ENCODE assay signal across 7 cellular contexts in genomic region chr17:48131216-48131824, GRCh38. TPM values are rescaled to one million over a fixed set of nuclear protein-coding genes. Genes with fewer than 3 reads are reported as not detected.
DNase-seq lines count a peak whose midpoint lies in the region; ATAC-seq and TF ChIP-seq lines count a peak whose summit lies in the region.

No MANE protein-coding gene starts in this region.

- no peak overlapping the region for H3K4me2 ChIP-seq in SK-N-SH

- no peaks in the 10 kb centered on the region for H3F3A ChIP-seq in SK-N-SH (replicated peaks; ENCODE audit: insufficient read depth)

- no peaks in the 10 kb centered on the region for H3K27me3 ChIP-seq in GM06990 (replicated peaks; ENCODE audit: control insufficient read depth, insufficient read depth, low read length)
- H3K27me3 ChIP-seq in SK-N-SH (ENCODE audit: insufficient read depth), result peaks cover 8% of the 10 kb centered on the region; the same call in 1 of the 2 replicates

- no peak overlapping the region for H3K9ac ChIP-seq in SK-N-SH

- no peaks in the 10 kb centered on the region for H3K9me2 ChIP-seq in SK-N-SH

- H3K4me3 ChIP-seq in GM06990 (replicated peaks; ENCODE audit: low read depth, low read length), result no peak overlapping the region
- no peak overlapping the region; a peak in 1 of 4 replicates for H3K4me3 ChIP-seq in SK-N-SH (ENCODE audit: low read depth in 2 of 2, low read length in 1 of 2)

- peak; percentile 80 for TF ChIP-seq CTCF in GM06990 (IDR thresholded peaks at IDR 0.05; ENCODE audit: insufficient read depth, low read length, poor library complexity, severe bottlenecking)
- peak; percentile 99 for TF ChIP-seq CTCF in SK-N-SH (IDR thresholded peaks at IDR 0.05)

- no peaks in the 10 kb centered on the region for H3K79me2 ChIP-seq in SK-N-SH (ENCODE audit: insufficient read depth)

- peak; percentile 99 for TF ChIP-seq RAD21 in SK-N-SH (IDR thresholded peaks at IDR 0.05; ENCODE audit: low read length)

- CTCF ChIA-PET in SK-N-SH (lab: Yijun Ruan, JAX), result interaction anchor here (0.7 to 17.8 kb wide), 32 partner anchors 9 to 487 kb away, joined by 3 to 232 read pairs (median 8); partner anchors contain the start of genes NFE2L1 and SNX11

- H3K27ac ChIP-seq in SK-N-SH (ENCODE audit: low read depth in 2 of 2, low read length in 1 of 2), result no peak overlapping the region

- no peaks in the 10 kb centered on the region for H3K9me3 ChIP-seq in SK-N-SH

- no peak for DNase-seq in GM06990 (ENCODE audit: extremely low read depth, insufficient read length)
- peak; percentile 77 for DNase-seq in NCI-H1092 (lab: John Stamatoyannopoulos, UW)
- peak; percentile 82 for DNase-seq in SK-N-SH
- DNase-seq in astrocyte of the hippocampus (ENCODE audit: low read depth, low spot score), result peak; percentile 82
- peak; percentile 39 to 54 for DNase-seq in hippocampal formation (lab: John Stamatoyannopoulos, UW)
- DNase-seq in stimulated activated CD4-positive, alpha-beta T cell treated with anti-CD3 and anti-CD28 coated beads, Interleukin-12 subunit alpha, Interleukin-12 subunit beta, amount 100 ng/mL, for 24 hours (ENCODE audit: low read depth in 2 of 2), result peak; percentile 9 to 38

- H3K4me1 ChIP-seq in SK-N-SH (ENCODE audit: control insufficient read depth in 1 of 2, insufficient read depth in 2 of 2, low read depth in 1 of 2, low read length in 1 of 2), result peaks cover 7 to 17% of the 10 kb centered on the region in 2 experiments; a peak in 2 of 4 replicates

- peaks cover 6% of the 10 kb centered on the region for H3K36me3 ChIP-seq in GM06990 (ENCODE audit: control insufficient read depth, insufficient read depth, low read length)
- peaks cover 0 to 8% of the 10 kb centered on the region in 2 experiments for H3K36me3 ChIP-seq in SK-N-SH (replicated peaks in 1 of 2; ENCODE audit: control insufficient read depth in 1 of 2, insufficient read depth in 2 of 2, low read length in 1 of 2)

- no peak for ATAC-seq in HG03342 (IDR thresholded peaks at IDR 0.05; ENCODE audit: unreplicated experiment)

- no peak for TF ChIP-seq EP300 in SK-N-SH (IDR thresholded peaks at IDR 0.05; ENCODE audit: borderline replicate concordance in 1 of 2, low read depth in 1 of 2, low read length in 1 of 2)

- H2AFZ ChIP-seq in SK-N-SH (ENCODE audit: low read depth), result no peak overlapping the region

- POLR2A ChIA-PET in SK-N-SH (lab: Yijun Ruan, JAX), result interaction anchor here (1.4 kb wide), 1 partner anchor 105 kb away, joined by 3 read pairs; no protein-coding TSS in a partner anchor

- H4K20me1 ChIP-seq in SK-N-SH (ENCODE audit: insufficient read depth), result no peaks in the 10 kb centered on the region

- 45% methylated on average over 4 of the region's 4 CpGs for WGBS in SK-N-SH (ENCODE audit: low lambda C conversion rate)

TF ChIP-seq in SK-N-SH, 30 proteins besides CTCF, POLR2A, EP300 and RAD21:
- TF ChIP-seq RXRA (IDR thresholded peaks at IDR 0.05; ENCODE audit: borderline replicate concordance, low read depth) (no peak), FOSL2 (IDR thresholded peaks at IDR 0.05; ENCODE audit: borderline replicate concordance, low read depth) (no peak), SIN3A (IDR thresholded peaks at IDR 0.05; ENCODE audit: borderline replicate concordance, low read depth, low read length) (no peak), YY1 (IDR thresholded peaks at IDR 0.05; ENCODE audit: low read depth) (no peak), TEAD4 (IDR thresholded peaks at IDR 0.05; ENCODE audit: borderline replicate concordance, insufficient read depth) (no peak), PBX3 (IDR thresholded peaks at IDR 0.05) (no peak), RFX5 (IDR thresholded peaks at IDR 0.05; ENCODE audit: low read length) (0 out of 2 replicates have a peak, but pooled peaks have one; percentile 30), SMC3 (IDR thresholded peaks at IDR 0.05; ENCODE audit: low read depth, low read length) (peak; percentile 97), MXI1 (IDR thresholded peaks at IDR 0.05; ENCODE audit: low read depth, low read length) (no peak), USF1 (IDR thresholded peaks at IDR 0.05; ENCODE audit: borderline replicate concordance, low read depth) (no peak), RCOR1 (IDR thresholded peaks at IDR 0.05; ENCODE audit: low read length) (peak; percentile 52; the same call in 1 of the 2 replicates), JUND (IDR thresholded peaks at IDR 0.05) (no peak)

RNA-seq across cellular contexts. Expression of gene SNX11, which starts 23.8 kb away (rescaled TPM):
- 19.0 and 31.6 TPM in 2 replicates for polyA plus RNA-seq in SK-N-SH (2012; rRNA removed)
- 15.3 and 22.1 TPM in 2 replicates for polyA plus RNA-seq in SK-N-SH (2012; cell fraction: cytosol; rRNA removed)
- polyA plus RNA-seq in SK-N-SH (2012; cell fraction: nucleus; rRNA removed), result 23.4 and 29.4 TPM in 2 replicates

RNA-seq across cellular contexts. Expression of gene CBX1, which starts 30.0 kb away (rescaled TPM):
- 102 and 112 TPM in 2 replicates for polyA plus RNA-seq in SK-N-SH (2012; rRNA removed)
- 157 and 183 TPM in 2 replicates for polyA plus RNA-seq in SK-N-SH (2012; cell fraction: cytosol; rRNA removed)
- 27.3 and 37.1 TPM in 2 replicates for polyA plus RNA-seq in SK-N-SH (2012; cell fraction: nucleus; rRNA removed)
